Comparison of ENCODE assay signal across 12 cellular contexts in genomic region chr16:83187404-83187803, GRCh38.
DNase-seq lines count a peak whose midpoint lies in the region; ATAC-seq lines count a peak whose summit lies in the region.
"Had no signal": no experiment of that assay in that cellular context is flagged by ENCODE, and none has a peak within 500 bp of the region (broad histone marks: within the 10 kb centered on the region; RNA-seq: fewer than 3 reads in every experiment).

No MANE protein-coding gene starts in this region.

- no peaks in the 10 kb centered on the region for H3K36me3 Mint-ChIP-seq in activated T-cell treated with anti-CD3 and anti-CD28 coated beads, Interleukin-2, amount 50 U/mL, for 4 hours (ENCODE audit: insufficient read depth)
- H3K36me3 Mint-ChIP-seq in stimulated activated effector memory CD8-positive, alpha-beta T cell treated with anti-CD3 and anti-CD28 coated beads, Interleukin-12 subunit alpha, Interleukin-12 subunit beta, amount 100 ng/mL, for 72 hours: no peaks in the 10 kb centered on the region
- no peaks in the 10 kb centered on the region for H3K36me3 Mint-ChIP-seq in CD8-positive, alpha-beta memory T cell
- H3K36me3 Mint-ChIP-seq: neural progenitor cell had no signal

- POLR2A ChIA-PET in CD8-positive, alpha-beta memory T cell (lab: Charles Lee): no interaction called here

- H3K4me1 ChIP-seq in CD8-positive, alpha-beta memory T cell (ENCODE audit: insufficient read depth, low read length): no peaks in the 10 kb centered on the region
- H3K4me1 ChIP-seq: neural progenitor cell had no signal

- peak; percentile 27 to 58 for ATAC-seq in activated T-cell treated with anti-CD3 and anti-CD28 coated beads, Interleukin-2, amount 50 U/mL, for 4 hours
- peak; percentile 91 for ATAC-seq in stimulated activated effector memory CD8-positive, alpha-beta T cell treated with anti-CD3 and anti-CD28 coated beads, Interleukin-12 subunit alpha, Interleukin-12 subunit beta, amount 100 ng/mL, for 72 hours

- H3K27me3 Mint-ChIP-seq in activated T-cell treated with anti-CD3 and anti-CD28 coated beads, Interleukin-2, amount 50 U/mL, for 4 hours (ENCODE audit: low read depth): no peaks in the 10 kb centered on the region
- peaks cover 0 to 12% of the 10 kb centered on the region in 2 donors for H3K27me3 Mint-ChIP-seq in CD8-positive, alpha-beta memory T cell

- no peaks in the 10 kb centered on the region for H3K27me3 ChIP-seq in CD8-positive, alpha-beta memory T cell (ENCODE audit: insufficient read depth, low read length, poor library complexity, severe bottlenecking)
- H3K27me3 ChIP-seq: neural progenitor cell had no signal

- no peaks in the 10 kb centered on the region for H3K4me1 Mint-ChIP-seq in activated T-cell treated with anti-CD3 and anti-CD28 coated beads, Interleukin-2, amount 50 U/mL, for 4 hours (ENCODE audit: low read depth)
- H3K4me1 Mint-ChIP-seq in stimulated activated effector memory CD8-positive, alpha-beta T cell treated with anti-CD3 and anti-CD28 coated beads, Interleukin-12 subunit alpha, Interleukin-12 subunit beta, amount 100 ng/mL, for 72 hours: peaks cover 9% of the 10 kb centered on the region
- no peaks in the 10 kb centered on the region for H3K4me1 Mint-ChIP-seq in CD8-positive, alpha-beta memory T cell

- no peak overlapping the region for H3K4me3 Mint-ChIP-seq in activated T-cell treated with anti-CD3 and anti-CD28 coated beads, Interleukin-2, amount 50 U/mL, for 4 hours
- H3K4me3 Mint-ChIP-seq in stimulated activated effector memory CD8-positive, alpha-beta T cell treated with anti-CD3 and anti-CD28 coated beads, Interleukin-12 subunit alpha, Interleukin-12 subunit beta, amount 100 ng/mL, for 72 hours: no peak overlapping the region
- no peak overlapping the region for H3K4me3 Mint-ChIP-seq in CD8-positive, alpha-beta memory T cell
- H3K4me3 Mint-ChIP-seq: neural progenitor cell had no signal

- H3K9me3 Mint-ChIP-seq in activated T-cell treated with anti-CD3 and anti-CD28 coated beads, Interleukin-2, amount 50 U/mL, for 4 hours: peaks cover 3% of the 10 kb centered on the region
- H3K9me3 Mint-ChIP-seq in stimulated activated effector memory CD8-positive, alpha-beta T cell treated with anti-CD3 and anti-CD28 coated beads, Interleukin-12 subunit alpha, Interleukin-12 subunit beta, amount 100 ng/mL, for 72 hours: no peaks in the 10 kb centered on the region
- H3K9me3 Mint-ChIP-seq in CD8-positive, alpha-beta memory T cell: peaks cover 0 to 2% (median 0%) of the 10 kb centered on the region in 5 donors
- H3K9me3 Mint-ChIP-seq: neural progenitor cell had no signal

- CTCF ChIA-PET in CD8-positive, alpha-beta memory T cell (lab: Charles Lee): no interaction called here

- no peaks in the 10 kb centered on the region for H3K9me3 ChIP-seq in CD8-positive, alpha-beta memory T cell (ENCODE audit: low read length)

- no peak overlapping the region for H3K4me3 ChIP-seq in CD8-positive, alpha-beta memory T cell (ENCODE audit: low read length)
- H3K4me3 ChIP-seq: neural progenitor cell had no signal

- H3K27ac ChIP-seq in epithelial cell of prostate: no peak overlapping the region
- H3K27ac ChIP-seq in CD8-positive, alpha-beta memory T cell (ENCODE audit: low read depth, low read length): no peak overlapping the region
- H3K27ac ChIP-seq: neural progenitor cell had no signal

- no peak for DNase-seq in activated T-cell treated with anti-CD3 and anti-CD28 coated beads, Interleukin-2, amount 50 U/mL, for 4 hours
- DNase-seq in activated T-cell treated with anti-CD3 and anti-CD28 coated beads for 4 hours (no peak), M059J (ENCODE audit: low read depth) (peak; percentile 89), epithelial cell of prostate (ENCODE audit: low read depth, low spot score) (peak; percentile 52), superior temporal gyrus (ENCODE audit: extremely low spot score) (no peak), NCI-H2029 treated with DMSO at 0.1 percent for 48 hours (lab: John Stamatoyannopoulos, UW) (no peak)
- peak in 1 of 2 donors; percentile 51 for DNase-seq in stimulated activated effector memory CD8-positive, alpha-beta T cell treated with anti-CD3 and anti-CD28 coated beads, Interleukin-12 subunit alpha, Interleukin-12 subunit beta, amount 100 ng/mL, for 72 hours (ENCODE audit: low spot score in 2 of 2)
- no peak for DNase-seq in CD8-positive, alpha-beta memory T cell
- DNase-seq: C1 segment of cervical spinal cord, GOT3, NCI-H1417 treated with DMSO at 0.1 percent for 48 hours had no signal

- no peak overlapping the region for H3K27ac Mint-ChIP-seq in stimulated activated effector memory CD8-positive, alpha-beta T cell treated with anti-CD3 and anti-CD28 coated beads, Interleukin-12 subunit alpha, Interleukin-12 subunit beta, amount 100 ng/mL, for 72 hours
- no peak overlapping the region for H3K27ac Mint-ChIP-seq in CD8-positive, alpha-beta memory T cell
- H3K27ac Mint-ChIP-seq: neural progenitor cell had no signal

- no peaks in the 10 kb centered on the region for H3K36me3 ChIP-seq in CD8-positive, alpha-beta memory T cell (ENCODE audit: insufficient read depth, low read length)
- H3K36me3 ChIP-seq: neural progenitor cell had no signal

Comparison
In these comparisons a context has a peak if more than half of its experiments do, and no peak if none do; other contexts are left out.
1. DNase-seq: peak in M059J (single experiment) and epithelial cell of prostate (single experiment); none in activated T-cell treated with anti-CD3 and anti-CD28 coated beads, Interleukin-2, amount 50 U/mL, for 4 hours (single experiment), activated T-cell treated with anti-CD3 and anti-CD28 coated beads for 4 hours (single experiment), superior temporal gyrus (single experiment), CD8-positive, alpha-beta memory T cell (0 of 5) and NCI-H2029 treated with DMSO at 0.1 percent for 48 hours (single experiment).